In the genomic region with DNA sequence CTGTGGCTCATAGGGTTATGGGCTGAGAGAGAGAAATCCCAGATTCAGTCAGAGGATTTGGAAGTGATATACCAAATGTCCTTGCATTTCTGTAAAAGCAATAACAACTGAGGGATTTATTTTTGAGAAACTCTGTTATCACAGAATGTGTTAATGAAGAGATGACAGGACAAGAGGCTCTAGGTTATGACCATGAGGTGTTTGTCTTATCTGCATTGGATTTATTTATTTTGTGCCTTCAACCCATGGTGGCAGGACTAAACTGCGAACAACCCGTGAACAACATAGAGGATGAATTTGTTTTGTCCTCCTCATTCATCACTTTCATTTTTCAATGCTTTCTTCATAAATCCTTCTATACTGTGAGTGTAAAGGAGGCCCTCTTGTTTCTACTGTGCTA, we compare ENCODE assay signal across 21 cellular contexts.
"Had no signal": no experiment of that assay in that cellular context is flagged by ENCODE, and none has a peak within 500 bp of the region (broad histone marks: within the 10 kb centered on the region; RNA-seq: fewer than 3 reads in every experiment).

No MANE protein-coding gene starts in this region.

- H3K36me3 ChIP-seq: esophagus squamous epithelium, neural progenitor cell, pancreas, right lobe of liver, tibial nerve, upper lobe of right lung had no signal

- H3K27ac Mint-ChIP-seq: dendritic cell treated with granulocyte-macrophage colony-stimulating factor and Interleukin-4, amounts not matched to agents 40 ng/mL and 50 ng/mL, for 4 days; effector memory CD8-positive, alpha-beta T cell; natural killer cell; neural progenitor cell; progenitor cell of endocrine pancreas; stimulated activated naive B cell treated with anti-CD40 and anti-IgM and Interleukin-4, amounts not matched to agents 10 μg/mL and 1 μg/mL and 100 μg/mL, for 72 hours; stimulated activated naive CD8-positive, alpha-beta T cell treated with anti-CD3 and anti-CD28 coated beads, Interleukin-15, amount 100 ng/mL, for 72 hours had no signal

- ATAC-seq: effector memory CD8-positive, alpha-beta T cell; foreskin keratinocyte; left colon; mucosa of descending colon; natural killer cell; pancreas; stimulated activated naive B cell treated with anti-CD40 and anti-IgM and Interleukin-4, amounts not matched to agents 10 μg/mL and 1 μg/mL and 100 μg/mL, for 72 hours; stimulated activated naive CD8-positive, alpha-beta T cell treated with anti-CD3 and anti-CD28 coated beads, Interleukin-15, amount 100 ng/mL, for 72 hours; upper lobe of right lung had no signal

- H3K4me1 ChIP-seq: esophagus squamous epithelium, foreskin keratinocyte, neural progenitor cell, pancreas, right lobe of liver, testis, upper lobe of right lung had no signal

- H3K27ac ChIP-seq: foreskin keratinocyte, neural progenitor cell, pancreas, right lobe of liver, testis, tibial nerve, upper lobe of right lung had no signal

- H2AFZ ChIP-seq: neural progenitor cell had no signal

- H3K4me2 ChIP-seq: neural progenitor cell had no signal

- DNase-seq: cerebellar nuclear complex; effector memory CD8-positive, alpha-beta T cell; esophagus squamous epithelium; foreskin keratinocyte; kidney; left colon; mucosa of descending colon; natural killer cell; nucleus accumbens; pancreas; right lobe of liver; stimulated activated CD4-positive, alpha-beta T cell treated with anti-CD3 and anti-CD28 coated beads, Interleukin-2, amount 100 ng/mL, for 24 hours; stimulated activated CD4-positive, alpha-beta T cell treated with anti-CD3 and anti-CD28 coated beads, Interleukin-4, amount 100 ng/mL, for 4 hours; stimulated activated naive B cell treated with anti-CD40 and anti-IgM and Interleukin-4, amounts not matched to agents 10 μg/mL and 1 μg/mL and 100 μg/mL, for 72 hours; stimulated activated naive CD8-positive, alpha-beta T cell treated with anti-CD3 and anti-CD28 coated beads, Interleukin-15, amount 100 ng/mL, for 72 hours; testis; upper lobe of right lung had no signal

- H3K4me1 Mint-ChIP-seq: natural killer cell; neural progenitor cell; stimulated activated naive B cell treated with anti-CD40 and anti-IgM and Interleukin-4, amounts not matched to agents 10 μg/mL and 1 μg/mL and 100 μg/mL, for 72 hours; stimulated activated naive CD8-positive, alpha-beta T cell treated with anti-CD3 and anti-CD28 coated beads, Interleukin-15, amount 100 ng/mL, for 72 hours had no signal

- H3K4me3 ChIP-seq: esophagus squamous epithelium, mucosa of descending colon, neural progenitor cell, pancreas, right lobe of liver, testis, tibial nerve, upper lobe of right lung had no signal

- H3K27me3 ChIP-seq: esophagus squamous epithelium, foreskin keratinocyte, neural progenitor cell, pancreas, right lobe of liver, testis, tibial nerve, upper lobe of right lung had no signal

- H3K4me3 Mint-ChIP-seq: dendritic cell treated with granulocyte-macrophage colony-stimulating factor and Interleukin-4, amounts not matched to agents 40 ng/mL and 50 ng/mL, for 4 days; effector memory CD8-positive, alpha-beta T cell; natural killer cell; neural progenitor cell; stimulated activated naive B cell treated with anti-CD40 and anti-IgM and Interleukin-4, amounts not matched to agents 10 μg/mL and 1 μg/mL and 100 μg/mL, for 72 hours; stimulated activated naive CD8-positive, alpha-beta T cell treated with anti-CD3 and anti-CD28 coated beads, Interleukin-15, amount 100 ng/mL, for 72 hours had no signal

- H3K9me3 Mint-ChIP-seq: dendritic cell treated with granulocyte-macrophage colony-stimulating factor and Interleukin-4, amounts not matched to agents 40 ng/mL and 50 ng/mL, for 4 days; neural progenitor cell; stimulated activated naive CD8-positive, alpha-beta T cell treated with anti-CD3 and anti-CD28 coated beads, Interleukin-15, amount 100 ng/mL, for 72 hours had no signal

- H3K9me3 ChIP-seq: esophagus squamous epithelium, mucosa of descending colon, pancreas, right lobe of liver, testis, tibial nerve, upper lobe of right lung had no signal

- H3K9ac ChIP-seq: neural progenitor cell had no signal

- H3K36me3 Mint-ChIP-seq: natural killer cell; neural progenitor cell; stimulated activated naive B cell treated with anti-CD40 and anti-IgM and Interleukin-4, amounts not matched to agents 10 μg/mL and 1 μg/mL and 100 μg/mL, for 72 hours had no signal

- H3K27me3 Mint-ChIP-seq: dendritic cell treated with granulocyte-macrophage colony-stimulating factor and Interleukin-4, amounts not matched to agents 40 ng/mL and 50 ng/mL, for 4 days; effector memory CD8-positive, alpha-beta T cell; progenitor cell of endocrine pancreas; stimulated activated naive B cell treated with anti-CD40 and anti-IgM and Interleukin-4, amounts not matched to agents 10 μg/mL and 1 μg/mL and 100 μg/mL, for 72 hours; stimulated activated naive CD8-positive, alpha-beta T cell treated with anti-CD3 and anti-CD28 coated beads, Interleukin-15, amount 100 ng/mL, for 72 hours had no signal
